ENCODE assay signal across 16 cellular contexts in genomic region chr1:193538690-193539089, GRCh38.
DNase-seq lines count a peak whose midpoint lies in the region; ATAC-seq and TF ChIP-seq lines count a peak whose summit lies in the region.
"Had no signal": no experiment of that assay in that cellular context is flagged by ENCODE, and none has a peak within 500 bp of the region (broad histone marks: within the 10 kb centered on the region; RNA-seq: fewer than 3 reads in every experiment).

No MANE protein-coding gene starts in this region.

- no peak overlapping the region for H3K9ac ChIP-seq in OCI-LY3 (ENCODE audit: low read length)
- H3K9ac ChIP-seq: BLaER1 had no signal

- intact Hi-C loops in CD8-positive, alpha-beta T cell (cut with DNase I, micrococcal nuclease) = loop anchor here in 1 of 2 experiments (5.0 kb wide), 1 partner anchor 126 kb away; no protein-coding TSS in a partner anchor
- intact Hi-C loops in activated T-helper 2 cell treated with anti-CD3 and anti-CD28 coated beads, Interferon-gamma antibody, Interleukin-2, Interleukin-4, amounts not matched to agents 10 μg/mL and 5 μg/mL and 100 μg/mL, durations not matched to agents 14 hours and 24 hours and 36 hours (cut with micrococcal nuclease) = loop anchor here (2.0 to 10.0 kb wide), 3 partner anchors 120 to 731 kb away; partner anchors contain the start of gene RGS2

- H3K36me3 ChIP-seq in CD8-positive, alpha-beta T cell (ENCODE audit: insufficient read depth, low read length) = no peaks in the 10 kb centered on the region
- H3K36me3 ChIP-seq in OCI-LY3 (replicated peaks; ENCODE audit: low read depth, low read length) = peaks cover 12% of the 10 kb centered on the region
- H3K36me3 ChIP-seq: BLaER1, tibial artery had no signal

- no peaks in the 10 kb centered on the region for H4K20me1 ChIP-seq in OCI-LY3 (ENCODE audit: insufficient read depth, low read length)
- H4K20me1 ChIP-seq: BLaER1 had no signal

- no peaks in the 10 kb centered on the region for H3K4me1 ChIP-seq in CD8-positive, alpha-beta T cell (ENCODE audit: insufficient read depth, low read length)
- H3K4me1 ChIP-seq in OCI-LY3 (ENCODE audit: low read length) = peaks cover 50% of the 10 kb centered on the region
- H3K4me1 ChIP-seq: tibial artery had no signal

- H3K4me2 ChIP-seq in OCI-LY3 (ENCODE audit: low read length) = peak overlapping the region; percentile 71; the same call in 1 of the 2 replicates
- H3K4me2 ChIP-seq: smooth muscle cell had no signal

- no peaks in the 10 kb centered on the region for H3K9me3 ChIP-seq in CD8-positive, alpha-beta T cell (ENCODE audit: low read length)
- 0 out of 2 replicates have a peak, but pooled peaks cover 6% of the 10 kb centered on the region for H3K9me3 ChIP-seq in OCI-LY3 (ENCODE audit: insufficient read depth, low read length)
- H3K9me3 ChIP-seq: BLaER1, tibial artery had no signal

- POLR2A ChIA-PET in CD8-positive, alpha-beta T cell (lab: Charles Lee) = no interaction called here

- H3K27ac ChIP-seq in CD8-positive, alpha-beta T cell (ENCODE audit: low read depth, low read length) = no peak overlapping the region
- H3K27ac ChIP-seq in OCI-LY3 (ENCODE audit: low read length) = peak overlapping the region; percentile 84
- H3K27ac ChIP-seq: BLaER1, tibial artery had no signal

- no peak for DNase-seq in CD8-positive, alpha-beta T cell
- DNase-seq in activated T-helper 2 cell treated with anti-CD3 and anti-CD28 coated beads, Interferon-gamma antibody, Interleukin-2, Interleukin-4, amounts not matched to agents 10 μg/mL and 5 μg/mL and 100 μg/mL, durations not matched to agents 14 hours and 24 hours and 36 hours (ENCODE audit: low spot score) = no peak
- peak; percentile 32 to 65 for DNase-seq in stimulated activated CD4-positive, alpha-beta T cell treated with anti-CD3 and anti-CD28 coated beads, Interleukin-2, amount 100 ng/mL, for 24 hours
- DNase-seq in HPDE6-E6E7 (ENCODE audit: extremely low spot score) (no peak), NCI-H1092 treated with DMSO at 0.1 percent for 48 hours (lab: John Stamatoyannopoulos, UW) (no peak)
- DNase-seq: amygdala, foreskin melanocyte, NCI-H1048, Right ventricle myocardium superior, T-helper 9 cell, tibial artery had no signal

- no peak overlapping the region for H3K4me3 Mint-ChIP-seq in CD8-positive, alpha-beta T cell
- H3K4me3 Mint-ChIP-seq in activated T-helper 2 cell treated with anti-CD3 and anti-CD28 coated beads, Interferon-gamma antibody, Interleukin-2, Interleukin-4, amounts not matched to agents 10 μg/mL and 5 μg/mL and 100 μg/mL, durations not matched to agents 14 hours and 24 hours and 36 hours (ENCODE audit: low read depth) = peak overlapping the region; percentile 52

- no peaks in the 10 kb centered on the region for H3K36me3 Mint-ChIP-seq in CD8-positive, alpha-beta T cell
- H3K36me3 Mint-ChIP-seq in activated T-helper 2 cell treated with anti-CD3 and anti-CD28 coated beads, Interferon-gamma antibody, Interleukin-2, Interleukin-4, amounts not matched to agents 10 μg/mL and 5 μg/mL and 100 μg/mL, durations not matched to agents 14 hours and 24 hours and 36 hours (ENCODE audit: low read depth) = peaks cover 13% of the 10 kb centered on the region

- no peak overlapping the region for H3K4me3 ChIP-seq in CD8-positive, alpha-beta T cell (ENCODE audit: low read depth, low read length)
- no peak overlapping the region; the same call in 1 of the 2 replicates for H3K4me3 ChIP-seq in OCI-LY3 (ENCODE audit: low read length)
- H3K4me3 ChIP-seq: BLaER1, smooth muscle cell, tibial artery had no signal

- no peaks in the 10 kb centered on the region for H3K9me3 Mint-ChIP-seq in CD8-positive, alpha-beta T cell
- H3K9me3 Mint-ChIP-seq in activated T-helper 2 cell treated with anti-CD3 and anti-CD28 coated beads, Interferon-gamma antibody, Interleukin-2, Interleukin-4, amounts not matched to agents 10 μg/mL and 5 μg/mL and 100 μg/mL, durations not matched to agents 14 hours and 24 hours and 36 hours = peaks cover 11% of the 10 kb centered on the region
- H3K9me3 Mint-ChIP-seq: IgD-negative memory B cell had no signal

- peak overlapping the region; percentile 29 for H3K27ac Mint-ChIP-seq in CD8-positive, alpha-beta T cell
- peak overlapping the region; percentile 88 for H3K27ac Mint-ChIP-seq in activated T-helper 2 cell treated with anti-CD3 and anti-CD28 coated beads, Interferon-gamma antibody, Interleukin-2, Interleukin-4, amounts not matched to agents 10 μg/mL and 5 μg/mL and 100 μg/mL, durations not matched to agents 14 hours and 24 hours and 36 hours

- ATAC-seq in CD8-positive, alpha-beta T cell = no peak
- no peak for ATAC-seq in GM18907 (IDR thresholded peaks at IDR 0.05; ENCODE audit: unreplicated experiment)

- H3K27me3 ChIP-seq in CD8-positive, alpha-beta T cell (ENCODE audit: insufficient read depth, low read length) = no peaks in the 10 kb centered on the region
- no peaks in the 10 kb centered on the region for H3K27me3 ChIP-seq in OCI-LY3 (ENCODE audit: low read depth, low read length)
- H3K27me3 ChIP-seq: BLaER1, tibial artery had no signal

- no peaks in the 10 kb centered on the region for H3K79me2 ChIP-seq in OCI-LY3 (ENCODE audit: low read length)

- peaks cover 36% of the 10 kb centered on the region for H3K4me1 Mint-ChIP-seq in CD8-positive, alpha-beta T cell (ENCODE audit: low read depth)
- peaks cover 51% of the 10 kb centered on the region for H3K4me1 Mint-ChIP-seq in activated T-helper 2 cell treated with anti-CD3 and anti-CD28 coated beads, Interferon-gamma antibody, Interleukin-2, Interleukin-4, amounts not matched to agents 10 μg/mL and 5 μg/mL and 100 μg/mL, durations not matched to agents 14 hours and 24 hours and 36 hours (ENCODE audit: low read depth)

- no peak overlapping the region for H2AFZ ChIP-seq in OCI-LY3 (ENCODE audit: low read depth, low read length)

- no peaks in the 10 kb centered on the region for H3K27me3 Mint-ChIP-seq in CD8-positive, alpha-beta T cell (ENCODE audit: low read depth)
- no peaks in the 10 kb centered on the region for H3K27me3 Mint-ChIP-seq in activated T-helper 2 cell treated with anti-CD3 and anti-CD28 coated beads, Interferon-gamma antibody, Interleukin-2, Interleukin-4, amounts not matched to agents 10 μg/mL and 5 μg/mL and 100 μg/mL, durations not matched to agents 14 hours and 24 hours and 36 hours (ENCODE audit: low read depth)
- H3K27me3 Mint-ChIP-seq: IgD-negative memory B cell had no signal

- TF ChIP-seq CTCF in CD8-positive, alpha-beta T cell (IDR thresholded peaks at IDR 0.05) = no peak
- no peak for TF ChIP-seq CTCF in OCI-LY3 (IDR thresholded peaks at IDR 0.05; ENCODE audit: low read depth, low read length)

- CTCF ChIA-PET in CD8-positive, alpha-beta T cell (lab: Charles Lee) = no interaction called here

Comparison
In these comparisons a context has a peak if more than half of its experiments do, and no peak if none do; other contexts are left out.
1. DNase-seq: peak in stimulated activated CD4-positive, alpha-beta T cell treated with anti-CD3 and anti-CD28 coated beads, Interleukin-2, amount 100 ng/mL, for 24 hours (2 of 2); none in CD8-positive, alpha-beta T cell (0 of 7), activated T-helper 2 cell treated with anti-CD3 and anti-CD28 coated beads, Interferon-gamma antibody, Interleukin-2, Interleukin-4, amounts not matched to agents 10 μg/mL and 5 μg/mL and 100 μg/mL, durations not matched to agents 14 hours and 24 hours and 36 hours (single experiment), HPDE6-E6E7 (single experiment) and NCI-H1092 treated with DMSO at 0.1 percent for 48 hours (single experiment).